ENCODE assay signal across 19 cellular contexts in the genomic region with DNA sequence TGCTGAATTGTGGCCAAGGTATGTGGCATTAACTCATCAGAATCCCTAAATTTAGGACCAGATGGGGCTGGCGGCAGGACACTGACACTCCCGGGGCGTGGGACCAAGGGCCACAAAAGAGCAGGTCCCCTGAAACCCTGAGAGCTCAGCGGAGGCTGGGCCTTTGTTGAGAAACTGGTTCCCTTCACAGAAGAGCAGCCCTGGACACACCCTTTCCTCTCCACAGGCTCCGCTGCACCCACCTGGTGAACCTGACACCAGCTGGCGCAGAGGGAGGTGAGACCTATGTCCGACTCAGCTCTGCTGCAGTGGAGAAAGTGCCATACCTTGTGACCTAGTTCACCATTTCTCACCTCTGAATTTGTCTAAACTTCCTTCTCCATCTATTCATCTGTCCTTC.
"Had no signal": no experiment of that assay in that cellular context is flagged by ENCODE, and none has a peak within 500 bp of the region (broad histone marks: within the 10 kb centered on the region; RNA-seq: fewer than 3 reads in every experiment).

No MANE protein-coding gene starts in this region.

- H3K4me3 ChIP-seq: cardiac muscle cell, colonic mucosa, esophagus squamous epithelium, prostate gland, thoracic aorta had no signal

- ATAC-seq: activated naive CD4-positive, alpha-beta T cell treated with anti-CD3 and anti-CD28 coated beads, Interleukin-2, amount 50 U/mL, for 72 hours; activated T-cell treated with anti-CD3 and anti-CD28 coated beads, Interleukin-2, amount 50 U/mL, for 4 hours; right cardiac atrium had no signal

- H3K9me3 ChIP-seq: colonic mucosa, esophagus squamous epithelium, prostate gland, thoracic aorta had no signal

- H3K4me1 ChIP-seq: colonic mucosa, esophagus squamous epithelium, prostate gland had no signal

- DNase-seq: activated CD4-positive, alpha-beta T cell treated with anti-CD3 and anti-CD28 coated beads for 1 hour; activated CD4-positive, alpha-beta T cell treated with anti-CD3 and anti-CD28 coated beads, Interleukin-2, amount 50 U/mL, for 4 hours; activated effector memory CD4-positive, alpha-beta T cell treated with Interleukin-2 at 50 U/mL for 16 hours; activated T-cell treated with anti-CD3 and anti-CD28 coated beads, Interleukin-2, amount 50 U/mL, for 4 hours; colonic mucosa; effector CD4-positive, alpha-beta T cell; esophagus squamous epithelium; glutamatergic neuron; mesendoderm; nephron progenitor cell; occipital lobe; right cardiac atrium; small intestine; stimulated activated CD4-positive, alpha-beta T cell treated with anti-CD3 and anti-CD28 coated beads, Interleukin-4, amount 100 ng/mL, for 4 hours; stimulated activated CD8-positive, alpha-beta memory T cell treated with anti-CD3 and anti-CD28 coated beads, Interleukin-4, amount 100 ng/mL, for 48 hours had no signal

- H3K27me3 ChIP-seq: cardiac muscle cell, colonic mucosa, esophagus squamous epithelium had no signal

- H3K36me3 ChIP-seq: cardiac muscle cell, colonic mucosa, esophagus squamous epithelium, prostate gland, thoracic aorta had no signal

- H3K27ac ChIP-seq: cardiac muscle cell, colonic mucosa, esophagus squamous epithelium, prostate gland, thoracic aorta had no signal
